In the genomic region with DNA sequence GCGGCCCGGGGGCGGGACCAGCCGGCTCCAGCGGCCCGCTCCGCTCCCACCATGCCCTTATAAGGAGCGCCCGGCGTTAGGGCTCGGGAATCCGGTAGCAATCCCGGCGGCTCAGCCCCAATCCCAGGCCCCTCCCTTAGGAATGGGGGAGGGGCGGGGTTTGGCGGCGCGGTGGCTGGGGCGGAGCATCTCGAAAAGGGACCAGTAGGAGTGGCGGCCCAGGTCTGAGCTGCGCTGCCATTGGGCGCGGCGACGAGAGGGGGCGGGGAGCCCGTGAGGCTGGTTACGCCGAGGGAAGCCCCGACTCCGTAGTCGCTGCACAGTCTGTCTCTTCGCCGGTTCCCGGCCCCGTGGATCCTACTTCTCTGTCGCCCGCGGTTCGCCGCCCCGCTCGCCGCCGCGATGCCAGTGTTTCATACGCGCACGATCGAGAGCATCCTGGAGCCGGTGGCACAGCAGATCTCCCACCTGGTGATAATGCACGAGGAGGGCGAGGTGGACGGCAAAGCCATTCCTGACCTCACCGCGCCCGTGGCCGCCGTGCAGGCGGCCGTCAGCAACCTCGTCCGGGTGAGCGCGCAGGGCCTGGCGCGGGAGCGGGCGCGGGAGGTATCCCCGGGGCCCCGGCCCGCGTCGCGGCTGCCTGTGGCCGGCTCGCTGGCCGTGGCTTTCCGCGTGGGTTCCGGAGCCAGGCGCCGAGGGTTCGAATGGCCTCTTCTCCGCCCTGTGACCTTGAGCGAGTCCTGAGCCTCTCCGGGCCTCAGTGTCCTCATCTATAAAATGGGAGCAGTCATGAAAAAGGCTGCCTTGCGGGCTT, we compare ENCODE assay signal across 1 cellular context.
TF ChIP-seq lines count a peak whose summit lies in the region.

VCL (plus strand) TSS at position 311 of the 817 bp plus-strand sequence; CDS start at position 403, 92 bp downstream.

TF ChIP-seq in HepG2, 621 proteins besides CTCF, POLR2A, EP300 and RAD21 (continued from another document and continues in another):
- TF ChIP-seq ZBTB40 (IDR thresholded peaks at IDR 0.05) (no peak), ZBTB40 (CRISPR knock-in tag; IDR thresholded peaks at IDR 0.05) (peak; percentile 36; the same call in 1 of the 2 replicates), HOXA3 (CRISPR knock-in tag; IDR thresholded peaks at IDR 0.05) (peak; percentile 24; the same call in 1 of the 2 replicates), HNF4A (CRISPR knock-in tag; IDR thresholded peaks at IDR 0.05) (no peak), ZFAT (CRISPR knock-in tag; conservative IDR thresholded peaks at IDR 0.05) (no peak), SP5 (CRISPR knock-in tag; IDR thresholded peaks at IDR 0.05; ENCODE audit: borderline replicate concordance, low read depth) (peak; percentile 36; the same call in 1 of the 2 replicates), TCF7L2 (IDR thresholded peaks at IDR 0.05; ENCODE audit: low read depth, low read length) (no peak), LRRFIP1 (CRISPR knock-in tag; conservative IDR thresholded peaks at IDR 0.05) (no peak), AHR (CRISPR knock-in tag; IDR thresholded peaks at IDR 0.05) (no peak), CREB3 (CRISPR knock-in tag; IDR thresholded peaks at IDR 0.05) (no peak), NFRKB (IDR thresholded peaks at IDR 0.05) (no peak), ZNF3 (CRISPR knock-in tag; IDR thresholded peaks at IDR 0.05) (no peak), TP53 (CRISPR knock-in tag; conservative IDR thresholded peaks at IDR 0.05) (no peak), FIP1L1 (IDR thresholded peaks at IDR 0.05; ENCODE audit: borderline replicate concordance, insufficient read depth, low read depth, low read length) (no peak), RORA (CRISPR knock-in tag; IDR thresholded peaks at IDR 0.05) (no peak), HOXA9 (CRISPR knock-in tag; IDR thresholded peaks at IDR 0.05; ENCODE audit: borderline replicate concordance) (no peak), EED (CRISPR knock-in tag; IDR thresholded peaks at IDR 0.05) (no peak), ZNF878 (CRISPR knock-in tag; IDR thresholded peaks at IDR 0.05) (no peak), HOXA5 (CRISPR knock-in tag; IDR thresholded peaks at IDR 0.05) (no peak; the same call in 1 of the 2 replicates), ZNF569 (CRISPR knock-in tag; IDR thresholded peaks at IDR 0.05; ENCODE audit: borderline replicate concordance) (no peak), NFIB (CRISPR knock-in tag; IDR thresholded peaks at IDR 0.05; ENCODE audit: borderline replicate concordance) (no peak), SMAD9 (CRISPR knock-in tag; IDR thresholded peaks at IDR 0.05) (no peak), GTF2F1 (IDR thresholded peaks at IDR 0.05; ENCODE audit: low read length) (0 out of 2 replicates have a peak, but pooled peaks have one; percentile 39), ZKSCAN1 (IDR thresholded peaks at IDR 0.05; ENCODE audit: low read length) (no peak), SRY (CRISPR knock-in tag; IDR thresholded peaks at IDR 0.05) (no peak), CCDC6 (CRISPR knock-in tag; IDR thresholded peaks at IDR 0.05) (peak; percentile 43; the same call in 1 of the 2 replicates), KDM4B (CRISPR knock-in tag; IDR thresholded peaks at IDR 0.05) (no peak), MBNL3 (CRISPR knock-in tag; conservative IDR thresholded peaks at IDR 0.05) (no peak), ZNF770 (CRISPR knock-in tag; IDR thresholded peaks at IDR 0.05) (peak; percentile 16; the same call in 1 of the 2 replicates), HMGXB3 (CRISPR knock-in tag; IDR thresholded peaks at IDR 0.05; ENCODE audit: borderline replicate concordance) (no peak), TBX2 (CRISPR knock-in tag; IDR thresholded peaks at IDR 0.05; ENCODE audit: borderline replicate concordance) (peak; percentile 42; the same call in 1 of the 2 replicates), NR2C2 (CRISPR knock-in tag; IDR thresholded peaks at IDR 0.05; ENCODE audit: borderline replicate concordance) (no peak), MED1 (CRISPR knock-in tag; IDR thresholded peaks at IDR 0.05) (peak; percentile 24), HES4 (CRISPR knock-in tag; IDR thresholded peaks at IDR 0.05; ENCODE audit: borderline replicate concordance) (peak; percentile 74)
- TF ChIP-seq, protein P1, sequence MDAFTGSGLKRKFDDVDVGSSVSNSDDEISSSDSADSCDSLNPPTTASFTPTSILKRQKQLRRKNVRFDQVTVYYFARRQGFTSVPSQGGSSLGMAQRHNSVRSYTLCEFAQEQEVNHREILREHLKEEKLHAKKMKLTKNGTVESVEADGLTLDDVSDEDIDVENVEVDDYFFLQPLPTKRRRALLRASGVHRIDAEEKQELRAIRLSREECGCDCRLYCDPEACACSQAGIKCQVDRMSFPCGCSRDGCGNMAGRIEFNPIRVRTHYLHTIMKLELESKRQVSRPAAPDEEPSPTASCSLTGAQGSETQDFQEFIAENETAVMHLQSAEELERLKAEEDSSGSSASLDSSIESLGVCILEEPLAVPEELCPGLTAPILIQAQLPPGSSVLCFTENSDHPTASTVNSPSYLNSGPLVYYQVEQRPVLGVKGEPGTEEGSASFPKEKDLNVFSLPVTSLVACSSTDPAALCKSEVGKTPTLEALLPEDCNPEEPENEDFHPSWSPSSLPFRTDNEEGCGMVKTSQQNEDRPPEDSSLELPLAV (CRISPR knock-in tag; conservative IDR thresholded peaks at IDR 0.05; ENCODE audit: low read depth) = no peak
- TF ChIP-seq, protein P2, sequence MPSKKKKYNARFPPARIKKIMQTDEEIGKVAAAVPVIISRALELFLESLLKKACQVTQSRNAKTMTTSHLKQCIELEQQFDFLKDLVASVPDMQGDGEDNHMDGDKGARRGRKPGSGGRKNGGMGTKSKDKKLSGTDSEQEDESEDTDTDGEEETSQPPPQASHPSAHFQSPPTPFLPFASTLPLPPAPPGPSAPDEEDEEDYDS (CRISPR knock-in tag; IDR thresholded peaks at IDR 0.05) = peak; percentile 91; the same call in 1 of the 2 replicates
